ENCODE assay signal across 26 cellular contexts in genomic region chr1:210230149-210230695, GRCh38. TPM values are rescaled to one million over a fixed set of nuclear protein-coding genes. Genes with fewer than 3 reads are reported as not detected.
"Had no signal": no experiment of that assay in that cellular context is flagged by ENCODE, and none has a peak within 500 bp of the region (broad histone marks: within the 10 kb centered on the region; RNA-seq: fewer than 3 reads in every experiment).

No MANE protein-coding gene starts in this region.

- H3K4me3 ChIP-seq: gastroesophageal sphincter, heart left ventricle, hepatocyte, left lung, pancreas, smooth muscle cell, stomach, thyroid gland, vagina had no signal

- H3K9me3 Mint-ChIP-seq: effector memory CD8-positive, alpha-beta T cell; nephron progenitor cell had no signal

- H3K27me3 ChIP-seq: gastroesophageal sphincter, thyroid gland, vagina had no signal

- H3K27ac Mint-ChIP-seq: effector memory CD8-positive, alpha-beta T cell; naive thymus-derived CD4-positive, alpha-beta T cell; nephron progenitor cell had no signal

- H3K4me3 Mint-ChIP-seq: effector memory CD8-positive, alpha-beta T cell; naive thymus-derived CD4-positive, alpha-beta T cell; nephron progenitor cell had no signal

- H3K4me2 ChIP-seq: hepatocyte, smooth muscle cell had no signal

- H3K79me2 ChIP-seq: hepatocyte had no signal

- H3K36me3 ChIP-seq: gastroesophageal sphincter, heart left ventricle, left lung, pancreas, stomach, thyroid gland, vagina had no signal

- FAIRE-seq: endometrium, pancreas had no signal

- H3K36me3 Mint-ChIP-seq: naive thymus-derived CD4-positive, alpha-beta T cell had no signal

- H3K4me1 ChIP-seq: pancreas had no signal

- DNase-seq: cortex of kidney; effector memory CD8-positive, alpha-beta T cell; foreskin fibroblast; heart left ventricle; left cardiac atrium; left lung; mesendoderm; midbrain; naive thymus-derived CD4-positive, alpha-beta T cell; nephron progenitor cell; pancreas; stimulated activated CD4-positive, alpha-beta T cell treated with anti-CD3 and anti-CD28 coated beads, Interleukin-12 subunit alpha, Interleukin-12 subunit beta, amount 100 ng/mL, for 4 hours; stimulated activated CD4-positive, alpha-beta T cell treated with anti-CD3 and anti-CD28 coated beads, Interleukin-1b, Interleukin-23, amount 100 ng/mL, for 48 hours; stimulated activated CD4-positive, alpha-beta T cell treated with anti-CD3 and anti-CD28 coated beads, Interleukin-4, amount 100 ng/mL, for 1 hour; stimulated activated CD8-positive, alpha-beta memory T cell treated with anti-CD3 and anti-CD28 coated beads, Interleukin-4, amount 100 ng/mL, for 48 hours; stimulated activated naive CD4-positive, alpha-beta T cell; stomach; thyroid gland; trophoblast cell had no signal

- H2AFZ ChIP-seq: hepatocyte had no signal

- ATAC-seq: effector memory CD8-positive, alpha-beta T cell; esophagus mucosa; gastroesophageal sphincter; heart left ventricle; left cardiac atrium; left lung; naive thymus-derived CD4-positive, alpha-beta T cell; pancreas; sciatic nerve had no signal

- H3K27ac ChIP-seq: gastroesophageal sphincter, heart left ventricle, hepatocyte, left lung, pancreas, stomach, thyroid gland, vagina had no signal

- H3K9me3 ChIP-seq: gastroesophageal sphincter, heart left ventricle, left lung, pancreas, stomach, thyroid gland, vagina had no signal

RNA-seq across cellular contexts. Expression of gene SERTAD4, which starts 2.4 kb away (rescaled TPM):
- total RNA-seq: naive thymus-derived CD4-positive, alpha-beta T cell had no signal
- polyA plus RNA-seq: naive thymus-derived CD4-positive, alpha-beta T cell had no signal
